ENCODE assay signal across 1 cellular context in the genomic region with DNA sequence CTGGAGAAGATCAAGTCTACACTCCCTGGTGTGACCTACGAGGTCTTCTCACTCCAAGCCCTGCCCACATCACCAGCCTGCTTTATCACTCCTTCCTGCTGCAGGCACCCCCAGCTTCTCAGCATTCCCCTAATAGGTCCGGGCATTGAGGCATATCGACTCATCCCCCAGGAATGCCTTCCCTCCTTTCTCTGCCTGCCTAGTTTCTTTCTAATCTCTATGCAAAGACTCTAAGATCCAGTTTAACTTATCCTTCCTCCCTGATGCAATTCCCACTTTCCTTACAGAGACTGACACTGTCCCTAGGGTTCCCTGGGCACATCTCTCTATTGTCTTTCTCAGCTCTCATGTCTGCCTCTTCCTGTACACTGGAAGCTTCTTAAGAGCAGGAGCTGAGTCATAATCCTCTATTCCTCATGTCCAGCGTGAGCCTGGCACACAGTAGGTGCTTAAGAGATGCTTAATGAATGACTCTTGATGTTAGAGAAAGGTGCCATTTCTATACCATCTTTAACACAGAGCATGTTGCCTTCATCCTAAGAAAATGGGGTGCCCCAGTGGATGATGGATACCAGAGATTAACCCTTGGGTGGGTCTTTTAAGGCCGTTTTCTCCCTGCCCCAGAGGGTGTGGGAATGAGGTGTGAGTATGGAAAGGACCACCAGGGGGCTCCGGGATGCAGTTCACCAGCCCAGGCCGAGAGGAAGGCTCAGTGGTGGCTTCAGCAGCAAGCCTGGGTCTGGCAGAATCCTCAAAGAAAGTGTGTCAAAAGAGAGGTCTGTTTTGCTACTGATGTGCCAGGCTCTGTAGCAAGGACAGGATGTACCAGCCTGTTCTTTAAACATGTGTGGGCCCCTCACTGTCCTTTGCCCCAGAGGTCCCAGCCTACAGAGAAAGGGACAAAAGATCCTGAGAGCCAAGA.
TF ChIP-seq lines count a peak whose summit lies in the region.

No MANE protein-coding gene starts in this region.

TF ChIP-seq in HepG2, 621 proteins besides CTCF, POLR2A, EP300 and RAD21 (continues in another document):
- TF ChIP-seq, protein P1, sequence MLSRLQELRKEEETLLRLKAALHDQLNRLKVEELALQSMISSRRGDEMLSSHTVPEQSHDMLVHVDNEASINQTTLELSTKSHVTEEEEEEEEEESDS (CRISPR knock-in tag; IDR thresholded peaks at IDR 0.05; ENCODE audit: borderline replicate concordance), result no peak
- TF ChIP-seq KLF6 (CRISPR knock-in tag; IDR thresholded peaks at IDR 0.05) (no peak), PPARG (CRISPR knock-in tag; conservative IDR thresholded peaks at IDR 0.05) (no peak), HDAC2 (CRISPR knock-in tag; IDR thresholded peaks at IDR 0.05) (no peak), ATF7-NPFF (CRISPR knock-in tag; IDR thresholded peaks at IDR 0.05; ENCODE audit: low read depth) (no peak), ZNF652 (CRISPR knock-in tag; IDR thresholded peaks at IDR 0.05; ENCODE audit: borderline replicate concordance, low read depth) (peak; percentile 83), XRCC5 (optimal IDR thresholded peaks at IDR 0.05; ENCODE audit: low read length) (peak; percentile 82), SIN3A (IDR thresholded peaks at IDR 0.05; ENCODE audit: borderline replicate concordance, low read depth, low read length) (no peak), ZNF790 (CRISPR knock-in tag; IDR thresholded peaks at IDR 0.05; ENCODE audit: borderline replicate concordance) (no peak), ADNP (CRISPR knock-in tag; IDR thresholded peaks at IDR 0.05) (no peak), ZNF251 (CRISPR knock-in tag; IDR thresholded peaks at IDR 0.05) (no peak), ZFY (CRISPR knock-in tag; IDR thresholded peaks at IDR 0.05) (no peak), FOXJ3 (CRISPR knock-in tag; IDR thresholded peaks at IDR 0.05; ENCODE audit: borderline replicate concordance) (no peak), ARNT (IDR thresholded peaks at IDR 0.05) (no peak), ZKSCAN1 (IDR thresholded peaks at IDR 0.05; ENCODE audit: low read length) (peak; percentile 88), SYNCRIP (IDR thresholded peaks at IDR 0.05; ENCODE audit: insufficient read depth, low read depth, low read length) (no peak), THAP11 (CRISPR knock-in tag; IDR thresholded peaks at IDR 0.05) (no peak), SMC3 (IDR thresholded peaks at IDR 0.05; ENCODE audit: low read length) (peak; percentile 86), ZNF558 (CRISPR knock-in tag; IDR thresholded peaks at IDR 0.05; ENCODE audit: borderline replicate concordance) (no peak), GATAD2A (CRISPR knock-in tag; IDR thresholded peaks at IDR 0.05) (0 out of 2 replicates have a peak, but pooled peaks have one; percentile 13), TEAD3 (CRISPR knock-in tag; optimal IDR thresholded peaks at IDR 0.05; ENCODE audit: borderline replicate concordance) (peak; percentile 54), FOXA3 (CRISPR knock-in tag; IDR thresholded peaks at IDR 0.05) (peak; percentile 14; the same call in 1 of the 2 replicates), DR1 (CRISPR knock-in tag; IDR thresholded peaks at IDR 0.05) (no peak), XBP1 (CRISPR knock-in tag; IDR thresholded peaks at IDR 0.05) (no peak), TRIM24 (CRISPR knock-in tag; IDR thresholded peaks at IDR 0.05) (no peak), FOXA1 (IDR thresholded peaks at IDR 0.05) (no peak), FOXA1 (CRISPR knock-in tag; IDR thresholded peaks at IDR 0.05) (no peak), KDM2A (CRISPR knock-in tag; IDR thresholded peaks at IDR 0.05; ENCODE audit: borderline replicate concordance, low read depth) (no peak), MAF1 (CRISPR knock-in tag; IDR thresholded peaks at IDR 0.05; ENCODE audit: borderline replicate concordance) (no peak), RFXAP (CRISPR knock-in tag; IDR thresholded peaks at IDR 0.05; ENCODE audit: borderline replicate concordance) (no peak)
- TF ChIP-seq, protein P2, sequence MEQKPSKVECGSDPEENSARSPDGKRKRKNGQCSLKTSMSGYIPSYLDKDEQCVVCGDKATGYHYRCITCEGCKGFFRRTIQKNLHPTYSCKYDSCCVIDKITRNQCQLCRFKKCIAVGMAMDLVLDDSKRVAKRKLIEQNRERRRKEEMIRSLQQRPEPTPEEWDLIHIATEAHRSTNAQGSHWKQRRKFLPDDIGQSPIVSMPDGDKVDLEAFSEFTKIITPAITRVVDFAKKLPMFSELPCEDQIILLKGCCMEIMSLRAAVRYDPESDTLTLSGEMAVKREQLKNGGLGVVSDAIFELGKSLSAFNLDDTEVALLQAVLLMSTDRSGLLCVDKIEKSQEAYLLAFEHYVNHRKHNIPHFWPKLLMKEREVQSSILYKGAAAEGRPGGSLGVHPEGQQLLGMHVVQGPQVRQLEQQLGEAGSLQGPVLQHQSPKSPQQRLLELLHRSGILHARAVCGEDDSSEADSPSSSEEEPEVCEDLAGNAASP (CRISPR knock-in tag; IDR thresholded peaks at IDR 0.05; ENCODE audit: borderline replicate concordance), result 0 out of 2 replicates have a peak, but pooled peaks have one; percentile 15
- TF ChIP-seq, protein P3, sequence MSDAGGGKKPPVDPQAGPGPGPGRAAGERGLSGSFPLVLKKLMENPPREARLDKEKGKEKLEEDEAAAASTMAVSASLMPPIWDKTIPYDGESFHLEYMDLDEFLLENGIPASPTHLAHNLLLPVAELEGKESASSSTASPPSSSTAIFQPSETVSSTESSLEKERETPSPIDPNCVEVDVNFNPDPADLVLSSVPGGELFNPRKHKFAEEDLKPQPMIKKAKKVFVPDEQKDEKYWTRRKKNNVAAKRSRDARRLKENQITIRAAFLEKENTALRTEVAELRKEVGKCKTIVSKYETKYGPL (CRISPR knock-in tag; IDR thresholded peaks at IDR 0.05), result no peak
- TF ChIP-seq, protein P4, sequence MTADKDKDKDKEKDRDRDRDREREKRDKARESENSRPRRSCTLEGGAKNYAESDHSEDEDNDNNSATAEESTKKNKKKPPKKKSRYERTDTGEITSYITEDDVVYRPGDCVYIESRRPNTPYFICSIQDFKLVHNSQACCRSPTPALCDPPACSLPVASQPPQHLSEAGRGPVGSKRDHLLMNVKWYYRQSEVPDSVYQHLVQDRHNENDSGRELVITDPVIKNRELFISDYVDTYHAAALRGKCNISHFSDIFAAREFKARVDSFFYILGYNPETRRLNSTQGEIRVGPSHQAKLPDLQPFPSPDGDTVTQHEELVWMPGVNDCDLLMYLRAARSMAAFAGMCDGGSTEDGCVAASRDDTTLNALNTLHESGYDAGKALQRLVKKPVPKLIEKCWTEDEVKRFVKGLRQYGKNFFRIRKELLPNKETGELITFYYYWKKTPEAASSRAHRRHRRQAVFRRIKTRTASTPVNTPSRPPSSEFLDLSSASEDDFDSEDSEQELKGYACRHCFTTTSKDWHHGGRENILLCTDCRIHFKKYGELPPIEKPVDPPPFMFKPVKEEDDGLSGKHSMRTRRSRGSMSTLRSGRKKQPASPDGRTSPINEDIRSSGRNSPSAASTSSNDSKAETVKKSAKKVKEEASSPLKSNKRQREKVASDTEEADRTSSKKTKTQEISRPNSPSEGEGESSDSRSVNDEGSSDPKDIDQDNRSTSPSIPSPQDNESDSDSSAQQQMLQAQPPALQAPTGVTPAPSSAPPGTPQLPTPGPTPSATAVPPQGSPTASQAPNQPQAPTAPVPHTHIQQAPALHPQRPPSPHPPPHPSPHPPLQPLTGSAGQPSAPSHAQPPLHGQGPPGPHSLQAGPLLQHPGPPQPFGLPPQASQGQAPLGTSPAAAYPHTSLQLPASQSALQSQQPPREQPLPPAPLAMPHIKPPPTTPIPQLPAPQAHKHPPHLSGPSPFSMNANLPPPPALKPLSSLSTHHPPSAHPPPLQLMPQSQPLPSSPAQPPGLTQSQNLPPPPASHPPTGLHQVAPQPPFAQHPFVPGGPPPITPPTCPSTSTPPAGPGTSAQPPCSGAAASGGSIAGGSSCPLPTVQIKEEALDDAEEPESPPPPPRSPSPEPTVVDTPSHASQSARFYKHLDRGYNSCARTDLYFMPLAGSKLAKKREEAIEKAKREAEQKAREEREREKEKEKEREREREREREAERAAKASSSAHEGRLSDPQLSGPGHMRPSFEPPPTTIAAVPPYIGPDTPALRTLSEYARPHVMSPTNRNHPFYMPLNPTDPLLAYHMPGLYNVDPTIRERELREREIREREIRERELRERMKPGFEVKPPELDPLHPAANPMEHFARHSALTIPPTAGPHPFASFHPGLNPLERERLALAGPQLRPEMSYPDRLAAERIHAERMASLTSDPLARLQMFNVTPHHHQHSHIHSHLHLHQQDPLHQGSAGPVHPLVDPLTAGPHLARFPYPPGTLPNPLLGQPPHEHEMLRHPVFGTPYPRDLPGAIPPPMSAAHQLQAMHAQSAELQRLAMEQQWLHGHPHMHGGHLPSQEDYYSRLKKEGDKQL (CRISPR knock-in tag; IDR thresholded peaks at IDR 0.05; ENCODE audit: low read depth), result no peak
- TF ChIP-seq, protein P5, sequence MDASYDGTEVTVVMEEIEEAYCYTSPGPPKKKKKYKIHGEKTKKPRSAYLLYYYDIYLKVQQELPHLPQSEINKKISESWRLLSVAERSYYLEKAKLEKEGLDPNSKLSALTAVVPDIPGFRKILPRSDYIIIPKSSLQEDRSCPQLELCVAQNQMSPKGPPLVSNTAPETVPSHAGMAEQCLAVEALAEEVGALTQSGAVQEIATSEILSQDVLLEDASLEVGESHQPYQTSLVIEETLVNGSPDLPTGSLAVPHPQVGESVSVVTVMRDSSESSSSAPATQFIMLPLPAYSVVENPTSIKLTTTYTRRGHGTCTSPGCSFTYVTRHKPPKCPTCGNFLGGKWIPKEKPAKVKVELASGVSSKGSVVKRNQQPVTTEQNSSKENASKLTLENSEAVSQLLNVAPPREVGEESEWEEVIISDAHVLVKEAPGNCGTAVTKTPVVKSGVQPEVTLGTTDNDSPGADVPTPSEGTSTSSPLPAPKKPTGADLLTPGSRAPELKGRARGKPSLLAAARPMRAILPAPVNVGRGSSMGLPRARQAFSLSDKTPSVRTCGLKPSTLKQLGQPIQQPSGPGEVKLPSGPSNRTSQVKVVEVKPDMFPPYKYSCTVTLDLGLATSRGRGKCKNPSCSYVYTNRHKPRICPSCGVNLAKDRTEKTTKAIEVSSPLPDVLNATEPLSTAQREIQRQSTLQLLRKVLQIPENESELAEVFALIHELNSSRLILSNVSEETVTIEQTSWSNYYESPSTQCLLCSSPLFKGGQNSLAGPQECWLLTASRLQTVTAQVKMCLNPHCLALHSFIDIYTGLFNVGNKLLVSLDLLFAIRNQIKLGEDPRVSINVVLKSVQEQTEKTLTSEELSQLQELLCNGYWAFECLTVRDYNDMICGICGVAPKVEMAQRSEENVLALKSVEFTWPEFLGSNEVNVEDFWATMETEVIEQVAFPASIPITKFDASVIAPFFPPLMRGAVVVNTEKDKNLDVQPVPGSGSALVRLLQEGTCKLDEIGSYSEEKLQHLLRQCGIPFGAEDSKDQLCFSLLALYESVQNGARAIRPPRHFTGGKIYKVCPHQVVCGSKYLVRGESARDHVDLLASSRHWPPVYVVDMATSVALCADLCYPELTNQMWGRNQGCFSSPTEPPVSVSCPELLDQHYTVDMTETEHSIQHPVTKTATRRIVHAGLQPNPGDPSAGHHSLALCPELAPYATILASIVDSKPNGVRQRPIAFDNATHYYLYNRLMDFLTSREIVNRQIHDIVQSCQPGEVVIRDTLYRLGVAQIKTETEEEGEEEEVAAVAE (CRISPR knock-in tag; IDR thresholded peaks at IDR 0.05; ENCODE audit: borderline replicate concordance), result no peak
- TF ChIP-seq, protein P6, sequence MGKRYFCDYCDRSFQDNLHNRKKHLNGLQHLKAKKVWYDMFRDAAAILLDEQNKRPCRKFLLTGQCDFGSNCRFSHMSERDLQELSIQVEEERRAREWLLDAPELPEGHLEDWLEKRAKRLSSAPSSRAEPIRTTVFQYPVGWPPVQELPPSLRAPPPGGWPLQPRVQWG (CRISPR knock-in tag; IDR thresholded peaks at IDR 0.05; ENCODE audit: borderline replicate concordance, low read depth), result no peak
- TF ChIP-seq, protein P7, sequence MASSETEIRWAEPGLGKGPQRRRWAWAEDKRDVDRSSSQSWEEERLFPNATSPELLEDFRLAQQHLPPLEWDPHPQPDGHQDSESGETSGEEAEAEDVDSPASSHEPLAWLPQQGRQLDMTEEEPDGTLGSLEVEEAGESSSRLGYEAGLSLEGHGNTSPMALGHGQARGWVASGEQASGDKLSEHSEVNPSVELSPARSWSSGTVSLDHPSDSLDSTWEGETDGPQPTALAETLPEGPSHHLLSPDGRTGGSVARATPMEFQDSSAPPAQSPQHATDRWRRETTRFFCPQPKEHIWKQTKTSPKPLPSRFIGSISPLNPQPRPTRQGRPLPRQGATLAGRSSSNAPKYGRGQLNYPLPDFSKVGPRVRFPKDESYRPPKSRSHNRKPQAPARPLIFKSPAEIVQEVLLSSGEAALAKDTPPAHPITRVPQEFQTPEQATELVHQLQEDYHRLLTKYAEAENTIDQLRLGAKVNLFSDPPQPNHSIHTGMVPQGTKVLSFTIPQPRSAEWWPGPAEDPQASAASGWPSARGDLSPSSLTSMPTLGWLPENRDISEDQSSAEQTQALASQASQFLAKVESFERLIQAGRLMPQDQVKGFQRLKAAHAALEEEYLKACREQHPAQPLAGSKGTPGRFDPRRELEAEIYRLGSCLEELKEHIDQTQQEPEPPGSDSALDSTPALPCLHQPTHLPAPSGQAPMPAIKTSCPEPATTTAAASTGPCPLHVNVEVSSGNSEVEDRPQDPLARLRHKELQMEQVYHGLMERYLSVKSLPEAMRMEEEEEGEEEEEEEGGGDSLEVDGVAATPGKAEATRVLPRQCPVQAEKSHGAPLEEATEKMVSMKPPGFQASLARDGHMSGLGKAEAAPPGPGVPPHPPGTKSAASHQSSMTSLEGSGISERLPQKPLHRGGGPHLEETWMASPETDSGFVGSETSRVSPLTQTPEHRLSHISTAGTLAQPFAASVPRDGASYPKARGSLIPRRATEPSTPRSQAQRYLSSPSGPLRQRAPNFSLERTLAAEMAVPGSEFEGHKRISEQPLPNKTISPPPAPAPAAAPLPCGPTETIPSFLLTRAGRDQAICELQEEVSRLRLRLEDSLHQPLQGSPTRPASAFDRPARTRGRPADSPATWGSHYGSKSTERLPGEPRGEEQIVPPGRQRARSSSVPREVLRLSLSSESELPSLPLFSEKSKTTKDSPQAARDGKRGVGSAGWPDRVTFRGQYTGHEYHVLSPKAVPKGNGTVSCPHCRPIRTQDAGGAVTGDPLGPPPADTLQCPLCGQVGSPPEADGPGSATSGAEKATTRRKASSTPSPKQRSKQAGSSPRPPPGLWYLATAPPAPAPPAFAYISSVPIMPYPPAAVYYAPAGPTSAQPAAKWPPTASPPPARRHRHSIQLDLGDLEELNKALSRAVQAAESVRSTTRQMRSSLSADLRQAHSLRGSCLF (CRISPR knock-in tag; IDR thresholded peaks at IDR 0.05; ENCODE audit: borderline replicate concordance), result no peak
- TF ChIP-seq, protein P8, sequence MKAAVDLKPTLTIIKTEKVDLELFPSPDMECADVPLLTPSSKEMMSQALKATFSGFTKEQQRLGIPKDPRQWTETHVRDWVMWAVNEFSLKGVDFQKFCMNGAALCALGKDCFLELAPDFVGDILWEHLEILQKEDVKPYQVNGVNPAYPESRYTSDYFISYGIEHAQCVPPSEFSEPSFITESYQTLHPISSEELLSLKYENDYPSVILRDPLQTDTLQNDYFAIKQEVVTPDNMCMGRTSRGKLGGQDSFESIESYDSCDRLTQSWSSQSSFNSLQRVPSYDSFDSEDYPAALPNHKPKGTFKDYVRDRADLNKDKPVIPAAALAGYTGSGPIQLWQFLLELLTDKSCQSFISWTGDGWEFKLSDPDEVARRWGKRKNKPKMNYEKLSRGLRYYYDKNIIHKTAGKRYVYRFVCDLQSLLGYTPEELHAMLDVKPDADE (CRISPR knock-in tag; IDR thresholded peaks at IDR 0.05), result no peak
- TF ChIP-seq, protein P9, sequence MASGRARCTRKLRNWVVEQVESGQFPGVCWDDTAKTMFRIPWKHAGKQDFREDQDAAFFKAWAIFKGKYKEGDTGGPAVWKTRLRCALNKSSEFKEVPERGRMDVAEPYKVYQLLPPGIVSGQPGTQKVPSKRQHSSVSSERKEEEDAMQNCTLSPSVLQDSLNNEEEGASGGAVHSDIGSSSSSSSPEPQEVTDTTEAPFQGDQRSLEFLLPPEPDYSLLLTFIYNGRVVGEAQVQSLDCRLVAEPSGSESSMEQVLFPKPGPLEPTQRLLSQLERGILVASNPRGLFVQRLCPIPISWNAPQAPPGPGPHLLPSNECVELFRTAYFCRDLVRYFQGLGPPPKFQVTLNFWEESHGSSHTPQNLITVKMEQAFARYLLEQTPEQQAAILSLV (CRISPR knock-in tag; IDR thresholded peaks at IDR 0.05; ENCODE audit: borderline replicate concordance), result no peak
